Comparison of ENCODE assay signal across 1 cellular context in genomic region chr12:1670244-1670814, GRCh38.
TF ChIP-seq lines count a peak whose summit lies in the region.

No MANE protein-coding gene starts in this region.

TF ChIP-seq in HepG2, 621 proteins besides CTCF, POLR2A, EP300 and RAD21 (continues in another document):
- TF ChIP-seq ARID5B (CRISPR knock-in tag; IDR thresholded peaks at IDR 0.05) (peak; percentile 28), RARA (CRISPR knock-in tag; IDR thresholded peaks at IDR 0.05) (peak; percentile 55), ZMYM3 (CRISPR knock-in tag; IDR thresholded peaks at IDR 0.05) (peak; percentile 53; the same call in 1 of the 2 replicates), PHF21A (CRISPR knock-in tag; IDR thresholded peaks at IDR 0.05) (0 out of 2 replicates have a peak, but pooled peaks have one; percentile 35), ZBTB44 (CRISPR knock-in tag; IDR thresholded peaks at IDR 0.05) (no peak), ZNF407 (CRISPR knock-in tag; IDR thresholded peaks at IDR 0.05; ENCODE audit: not compliant biosample characterization) (no peak), ZNF530 (CRISPR knock-in tag; IDR thresholded peaks at IDR 0.05; ENCODE audit: low read depth) (no peak), ZNF687 (CRISPR knock-in tag; IDR thresholded peaks at IDR 0.05) (peak; percentile 54), SKIL (CRISPR knock-in tag; IDR thresholded peaks at IDR 0.05; ENCODE audit: borderline replicate concordance) (no peak), NR2F6 (IDR thresholded peaks at IDR 0.05) (no peak), NR2F6 (CRISPR knock-in tag; IDR thresholded peaks at IDR 0.05) (0 out of 2 replicates have a peak, but pooled peaks have one; percentile 15), ZNF501 (CRISPR knock-in tag; IDR thresholded peaks at IDR 0.05) (peak; percentile 26; the same call in 1 of the 2 replicates), NR2F1 (CRISPR knock-in tag; IDR thresholded peaks at IDR 0.05) (0 out of 4 replicates have a peak, but pooled peaks of 1 of the 2 experiments have one; percentile 23), HNRNPLL (IDR thresholded peaks at IDR 0.05; ENCODE audit: low read depth, low read length, poor library complexity, severe bottlenecking) (no peak), SALL1 (CRISPR knock-in tag; IDR thresholded peaks at IDR 0.05) (0 out of 2 replicates have a peak, but pooled peaks have one; percentile 11), ZNF383 (CRISPR knock-in tag; IDR thresholded peaks at IDR 0.05; ENCODE audit: borderline replicate concordance) (no peak), KMT2B (CRISPR knock-in tag; IDR thresholded peaks at IDR 0.05) (0 out of 2 replicates have a peak, but pooled peaks have one; percentile 29), ZNF124 (CRISPR knock-in tag; IDR thresholded peaks at IDR 0.05) (no peak)
